1 cellular context compared by ENCODE assay signal in the genomic region with DNA sequence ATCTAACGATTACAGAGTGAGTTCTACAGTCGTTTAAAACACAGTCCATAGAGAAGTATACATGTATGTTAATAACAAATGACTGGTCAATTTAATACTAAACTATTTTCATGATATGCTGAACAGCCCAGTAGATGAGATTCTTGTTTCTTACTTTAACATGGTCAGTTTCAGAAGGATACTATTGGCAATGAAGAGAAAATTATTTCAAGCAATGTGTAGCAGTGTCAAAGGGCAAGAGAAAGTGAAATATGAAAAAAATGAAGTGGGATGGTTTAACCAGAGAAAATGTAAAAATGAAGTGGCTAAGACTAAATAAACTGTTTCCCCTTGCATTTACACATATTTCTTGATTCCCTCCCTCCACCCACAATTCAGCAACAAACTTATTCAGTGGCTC.
TF ChIP-seq lines count a peak whose summit lies in the region.

No MANE protein-coding gene starts in this region.

TF ChIP-seq in SK-N-SH treated with all-trans-retinoic acid at 6 μM for 48 hours, 23 proteins besides CTCF, POLR2A, EP300 and RAD21 (continued from another document):
- TF ChIP-seq, protein P1, sequence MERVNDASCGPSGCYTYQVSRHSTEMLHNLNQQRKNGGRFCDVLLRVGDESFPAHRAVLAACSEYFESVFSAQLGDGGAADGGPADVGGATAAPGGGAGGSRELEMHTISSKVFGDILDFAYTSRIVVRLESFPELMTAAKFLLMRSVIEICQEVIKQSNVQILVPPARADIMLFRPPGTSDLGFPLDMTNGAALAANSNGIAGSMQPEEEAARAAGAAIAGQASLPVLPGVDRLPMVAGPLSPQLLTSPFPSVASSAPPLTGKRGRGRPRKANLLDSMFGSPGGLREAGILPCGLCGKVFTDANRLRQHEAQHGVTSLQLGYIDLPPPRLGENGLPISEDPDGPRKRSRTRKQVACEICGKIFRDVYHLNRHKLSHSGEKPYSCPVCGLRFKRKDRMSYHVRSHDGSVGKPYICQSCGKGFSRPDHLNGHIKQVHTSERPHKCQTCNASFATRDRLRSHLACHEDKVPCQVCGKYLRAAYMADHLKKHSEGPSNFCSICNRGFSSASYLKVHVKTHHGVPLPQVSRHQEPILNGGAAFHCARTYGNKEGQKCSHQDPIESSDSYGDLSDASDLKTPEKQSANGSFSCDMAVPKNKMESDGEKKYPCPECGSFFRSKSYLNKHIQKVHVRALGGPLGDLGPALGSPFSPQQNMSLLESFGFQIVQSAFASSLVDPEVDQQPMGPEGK (CRISPR knock-in tag; IDR thresholded peaks at IDR 0.05; ENCODE audit: borderline replicate concordance), result no peak
- no peak for TF ChIP-seq ZFP30 (CRISPR knock-in tag; IDR thresholded peaks at IDR 0.05)
- no peak for TF ChIP-seq CSDC2 (CRISPR knock-in tag; IDR thresholded peaks at IDR 0.05)
- TF ChIP-seq, protein P2, sequence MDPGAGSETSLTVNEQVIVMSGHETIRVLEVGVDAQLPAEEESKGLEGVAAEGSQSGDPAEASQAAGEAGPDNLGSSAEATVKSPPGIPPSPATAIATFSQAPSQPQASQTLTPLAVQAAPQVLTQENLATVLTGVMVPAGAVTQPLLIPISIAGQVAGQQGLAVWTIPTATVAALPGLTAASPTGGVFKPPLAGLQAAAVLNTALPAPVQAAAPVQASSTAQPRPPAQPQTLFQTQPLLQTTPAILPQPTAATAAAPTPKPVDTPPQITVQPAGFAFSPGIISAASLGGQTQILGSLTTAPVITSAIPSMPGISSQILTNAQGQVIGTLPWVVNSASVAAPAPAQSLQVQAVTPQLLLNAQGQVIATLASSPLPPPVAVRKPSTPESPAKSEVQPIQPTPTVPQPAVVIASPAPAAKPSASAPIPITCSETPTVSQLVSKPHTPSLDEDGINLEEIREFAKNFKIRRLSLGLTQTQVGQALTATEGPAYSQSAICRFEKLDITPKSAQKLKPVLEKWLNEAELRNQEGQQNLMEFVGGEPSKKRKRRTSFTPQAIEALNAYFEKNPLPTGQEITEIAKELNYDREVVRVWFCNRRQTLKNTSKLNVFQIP (CRISPR knock-in tag; IDR thresholded peaks at IDR 0.05; ENCODE audit: borderline replicate concordance, low read depth), result no peak
- no peak for TF ChIP-seq ZFP3 (CRISPR knock-in tag; IDR thresholded peaks at IDR 0.05)
